In genomic region chr22:40635940-40636379, GRCh38 we compare ENCODE assay signal across 8 cellular contexts. TPM values are rescaled to one million over a fixed set of nuclear protein-coding genes. Genes with fewer than 3 reads are reported as not detected.
DNase-seq lines count a peak whose midpoint lies in the region; ATAC-seq, FAIRE-seq and TF ChIP-seq lines count a peak whose summit lies in the region.

No MANE protein-coding gene starts in this region.

- H3K36me3 Mint-ChIP-seq in activated T-helper 1 cell treated with anti-CD3 and anti-CD28 coated beads, Interleukin-12 subunit alpha, Interleukin-12 subunit beta, Interleukin-2, Interleukin-4 antibody, amounts not matched to agents 30 ng/mL and 10 ng/mL and 1 ng/mL, durations not matched to agents 14 hours and 24 hours and 36 hours (ENCODE audit: low read depth): peaks cover 3% of the 10 kb centered on the region

- peaks cover 67% of the 10 kb centered on the region for H3K4me1 ChIP-seq in left ventricle myocardium inferior

- peak overlapping the region; percentile 91 for H3K4me3 Mint-ChIP-seq in activated T-helper 1 cell treated with anti-CD3 and anti-CD28 coated beads, Interleukin-12 subunit alpha, Interleukin-12 subunit beta, Interleukin-2, Interleukin-4 antibody, amounts not matched to agents 30 ng/mL and 10 ng/mL and 1 ng/mL, durations not matched to agents 14 hours and 24 hours and 36 hours

- peak; percentile 17 for ATAC-seq in HG03095 (IDR thresholded peaks at IDR 0.05; ENCODE audit: unreplicated experiment)

- peaks cover 32% of the 10 kb centered on the region for H3K4me1 Mint-ChIP-seq in activated T-helper 1 cell treated with anti-CD3 and anti-CD28 coated beads, Interleukin-12 subunit alpha, Interleukin-12 subunit beta, Interleukin-2, Interleukin-4 antibody, amounts not matched to agents 30 ng/mL and 10 ng/mL and 1 ng/mL, durations not matched to agents 14 hours and 24 hours and 36 hours (ENCODE audit: low read depth)

- H3K27me3 Mint-ChIP-seq in activated T-helper 1 cell treated with anti-CD3 and anti-CD28 coated beads, Interleukin-12 subunit alpha, Interleukin-12 subunit beta, Interleukin-2, Interleukin-4 antibody, amounts not matched to agents 30 ng/mL and 10 ng/mL and 1 ng/mL, durations not matched to agents 14 hours and 24 hours and 36 hours (ENCODE audit: insufficient read depth): no peaks in the 10 kb centered on the region

- peak overlapping the region; percentile 93 for H3K27ac ChIP-seq in left ventricle myocardium inferior (replicated peaks)
- H3K27ac ChIP-seq in skin epidermis: peak overlapping the region; percentile 71 to 98 (median 91)

- H3K27ac Mint-ChIP-seq in activated T-helper 1 cell treated with anti-CD3 and anti-CD28 coated beads, Interleukin-12 subunit alpha, Interleukin-12 subunit beta, Interleukin-2, Interleukin-4 antibody, amounts not matched to agents 30 ng/mL and 10 ng/mL and 1 ng/mL, durations not matched to agents 14 hours and 24 hours and 36 hours: peak overlapping the region; percentile 40

- peak; percentile 53 for DNase-seq in NCI-H146 (lab: John Stamatoyannopoulos, UW)
- no peak for DNase-seq in NCI-H146 treated with DMSO at 0.1 percent for 48 hours (lab: John Stamatoyannopoulos, UW; ENCODE audit: unreplicated experiment)
- no peak for DNase-seq in activated T-helper 1 cell treated with anti-CD3 and anti-CD28 coated beads, Interleukin-12 subunit alpha, Interleukin-12 subunit beta, Interleukin-2, Interleukin-4 antibody, amounts not matched to agents 30 ng/mL and 10 ng/mL and 1 ng/mL, durations not matched to agents 14 hours and 24 hours and 36 hours (ENCODE audit: low spot score)
- DNase-seq in left ventricle myocardium inferior: no peak
- no peak for DNase-seq in D721Med (ENCODE audit: insufficient read length, low spot score)
- no peak for DNase-seq in NCI-H2227 treated with DMSO at 0.1 percent for 48 hours (lab: John Stamatoyannopoulos, UW)

- H3K4me3 ChIP-seq in left ventricle myocardium inferior (peak overlapping the region; percentile 96), skin epidermis (peak overlapping the region; percentile 72 to 99 (median 94))

- no peaks in the 10 kb centered on the region for H3K27me3 ChIP-seq in left ventricle myocardium inferior (ENCODE audit: low read depth)

- no peaks in the 10 kb centered on the region for H3K36me3 ChIP-seq in left ventricle myocardium inferior

- no peak for FAIRE-seq in D721Med (lab: Jason Lieb, UNC)

- intact Hi-C loops in activated T-helper 1 cell treated with anti-CD3 and anti-CD28 coated beads, Interleukin-12 subunit alpha, Interleukin-12 subunit beta, Interleukin-2, Interleukin-4 antibody, amounts not matched to agents 30 ng/mL and 10 ng/mL and 1 ng/mL, durations not matched to agents 14 hours and 24 hours and 36 hours (cut with micrococcal nuclease): loop anchor here (1.0 to 10.0 kb wide), 13 partner anchors 10 to 1103 kb away; partner anchors contain the start of genes GRAP2, RANGAP1, RBX1 and RPS19BP1
- intact Hi-C loops in left ventricle myocardium inferior (cut with micrococcal nuclease): no loop called here

- no peaks in the 10 kb centered on the region for H3K9me3 Mint-ChIP-seq in activated T-helper 1 cell treated with anti-CD3 and anti-CD28 coated beads, Interleukin-12 subunit alpha, Interleukin-12 subunit beta, Interleukin-2, Interleukin-4 antibody, amounts not matched to agents 30 ng/mL and 10 ng/mL and 1 ng/mL, durations not matched to agents 14 hours and 24 hours and 36 hours

- TF ChIP-seq CTCF in left ventricle myocardium inferior (IDR thresholded peaks at IDR 0.05; ENCODE audit: borderline replicate concordance) (no peak), D721Med (IDR thresholded peaks at IDR 0.05; ENCODE audit: insufficient read depth, missing control alignments) (no peak)

- no peaks in the 10 kb centered on the region for H3K9me3 ChIP-seq in left ventricle myocardium inferior (replicated peaks)

RNA-seq across cellular contexts. Expression of gene MRTFA, which starts 0.6 kb away (rescaled TPM):
- 47.4 and 47.8 TPM in 2 replicates for total RNA-seq in activated T-helper 1 cell treated with anti-CD3 and anti-CD28 coated beads, Interleukin-12 subunit alpha, Interleukin-12 subunit beta, Interleukin-2, Interleukin-4 antibody, amounts not matched to agents 30 ng/mL and 10 ng/mL and 1 ng/mL, durations not matched to agents 14 hours and 24 hours and 36 hours
- 19.2 TPM for total RNA-seq in left ventricle myocardium inferior

RNA-seq across cellular contexts. Expression of gene MCHR1, which starts 43.3 kb away (rescaled TPM):
- total RNA-seq in activated T-helper 1 cell treated with anti-CD3 and anti-CD28 coated beads, Interleukin-12 subunit alpha, Interleukin-12 subunit beta, Interleukin-2, Interleukin-4 antibody, amounts not matched to agents 30 ng/mL and 10 ng/mL and 1 ng/mL, durations not matched to agents 14 hours and 24 hours and 36 hours: not detected in 2 replicates
- total RNA-seq in left ventricle myocardium inferior: 0.36 TPM
